17 cellular contexts compared by ENCODE assay signal in the genomic region with DNA sequence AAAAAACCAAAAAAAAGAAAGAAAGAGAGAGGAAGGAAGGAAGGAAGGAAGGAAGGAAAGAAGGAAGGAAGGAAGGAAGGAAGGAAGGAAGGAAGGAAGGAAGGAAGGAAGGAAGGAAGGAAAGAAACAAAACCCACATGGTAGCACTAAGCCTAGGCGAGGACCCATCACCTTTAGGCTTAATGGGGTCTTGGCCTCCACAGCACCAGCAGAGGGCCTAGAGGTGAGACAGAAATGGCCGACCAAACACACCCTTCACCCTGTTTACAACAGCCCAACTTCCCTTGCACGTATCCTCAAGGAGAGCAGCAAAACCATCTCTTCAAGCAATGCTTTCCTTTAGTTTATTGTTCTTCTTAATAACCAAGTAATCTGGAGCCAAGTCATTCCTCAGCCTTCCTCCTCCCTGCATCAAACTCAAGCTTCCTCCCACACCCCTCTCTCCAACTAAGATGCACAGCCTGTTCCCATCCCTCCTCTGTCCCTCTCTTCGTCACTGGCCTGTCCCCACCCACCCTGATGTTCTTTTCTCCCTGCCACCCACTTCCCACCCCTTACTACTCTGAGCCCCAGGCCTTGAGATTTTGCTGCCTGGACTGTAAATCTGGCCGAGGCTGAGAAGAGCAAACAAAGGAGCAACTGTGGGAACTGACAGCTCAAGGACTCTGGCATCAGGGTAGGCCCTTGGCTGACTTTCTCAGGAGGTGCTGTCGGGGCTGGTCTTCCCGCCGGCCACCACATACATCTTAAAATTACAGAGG. TPM values are rescaled to one million over a fixed set of nuclear protein-coding genes. Genes with fewer than 3 reads are reported as not detected.
DNase-seq lines count a peak whose midpoint lies in the region; ATAC-seq and TF ChIP-seq lines count a peak whose summit lies in the region.
"Had no signal": no experiment of that assay in that cellular context is flagged by ENCODE, and none has a peak within 500 bp of the region (broad histone marks: within the 10 kb centered on the region; RNA-seq: fewer than 3 reads in every experiment).

No MANE protein-coding gene starts in this region.

- H3K79me2 ChIP-seq in OCI-LY1 (ENCODE audit: insufficient read depth, low read length) (no peaks in the 10 kb centered on the region), neural progenitor cell (ENCODE audit: low read depth) (no peaks in the 10 kb centered on the region)

- no peaks in the 10 kb centered on the region for H3K9me3 Mint-ChIP-seq in stimulated activated memory B cell treated with anti-CD40 and anti-IgM and Interleukin-4, amounts not matched to agents 10 μg/mL and 1 μg/mL and 100 μg/mL, for 72 hours
- no peaks in the 10 kb centered on the region for H3K9me3 Mint-ChIP-seq in neural progenitor cell
- no peaks in the 10 kb centered on the region for H3K9me3 Mint-ChIP-seq in osteocyte (ENCODE audit: unreplicated experiment)
- H3K9me3 Mint-ChIP-seq: activated T-helper 1 cell treated with anti-CD3 and anti-CD28 coated beads, Interleukin-12 subunit alpha, Interleukin-12 subunit beta, Interleukin-2, Interleukin-4 antibody, amounts not matched to agents 30 ng/mL and 10 ng/mL and 1 ng/mL, durations not matched to agents 14 hours and 24 hours and 36 hours; central memory CD8-positive, alpha-beta T cell; effector memory CD8-positive, alpha-beta T cell had no signal

- 0 out of 2 replicates have a peak, but pooled peaks have one; percentile 1 for TF ChIP-seq CTCF in GM12874 (IDR thresholded peaks at IDR 0.05; ENCODE audit: insufficient read depth, low read depth, low read length)
- peak; percentile 43; the same call in 1 of the 2 replicates for TF ChIP-seq CTCF in OCI-LY1 (IDR thresholded peaks at IDR 0.05; ENCODE audit: low read length)
- no peak for TF ChIP-seq CTCF in neural progenitor cell (IDR thresholded peaks at IDR 0.05)
- no peak for TF ChIP-seq CTCF in osteocyte (IDR thresholded peaks at IDR 0.05)

- H3K4me3 ChIP-seq in OCI-LY1 (ENCODE audit: low read depth, low read length, poor library complexity, severe bottlenecking) (no peak overlapping the region), neural progenitor cell (no peak overlapping the region)

- H2AFZ ChIP-seq in OCI-LY1 (ENCODE audit: low read length) = no peak overlapping the region
- no peak overlapping the region for H2AFZ ChIP-seq in neural progenitor cell (replicated peaks)

- H3K36me3 Mint-ChIP-seq in stimulated activated memory B cell treated with anti-CD40 and anti-IgM and Interleukin-4, amounts not matched to agents 10 μg/mL and 1 μg/mL and 100 μg/mL, for 72 hours = peaks cover 61% of the 10 kb centered on the region
- no peaks in the 10 kb centered on the region for H3K36me3 Mint-ChIP-seq in neural progenitor cell
- no peaks in the 10 kb centered on the region for H3K36me3 Mint-ChIP-seq in osteocyte (ENCODE audit: unreplicated experiment)

- H3K9ac ChIP-seq in OCI-LY1 (ENCODE audit: low read length) (no peak overlapping the region), neural progenitor cell (no peak overlapping the region)

- no peaks in the 10 kb centered on the region for H4K20me1 ChIP-seq in OCI-LY1 (ENCODE audit: insufficient read depth, low read length)
- no peaks in the 10 kb centered on the region for H4K20me1 ChIP-seq in neural progenitor cell (ENCODE audit: low read depth)

- no peaks in the 10 kb centered on the region for H3K9me2 ChIP-seq in OCI-LY1 (ENCODE audit: low read depth, low read length)

- DNase-seq in islet precursor cell (peak; percentile 26), neural progenitor cell (ENCODE audit: low spot score) (no peak), osteocyte (ENCODE audit: extremely low spot score, unreplicated experiment) (no peak)
- DNase-seq: activated CD8-positive, alpha-beta T cell treated with anti-CD3 and anti-CD28 coated beads, Interleukin-2, amount 10 ng/mL, durations not matched to agents 7 days and 5 days; AML-193; effector memory CD8-positive, alpha-beta T cell; GF-D8; kidney glomerular epithelial cell; NCI-H526 treated with DMSO at 0.1 percent for 48 hours had no signal

- H3F3A ChIP-seq in OCI-LY1 (ENCODE audit: insufficient read depth, low read length) (peaks cover 24% of the 10 kb centered on the region), neural progenitor cell (ENCODE audit: low read depth) (no peaks in the 10 kb centered on the region)

- no peak overlapping the region for H3K4me2 ChIP-seq in OCI-LY1 (ENCODE audit: low read length)
- no peak overlapping the region for H3K4me2 ChIP-seq in neural progenitor cell

- peaks cover 64% of the 10 kb centered on the region for H3K4me1 Mint-ChIP-seq in stimulated activated memory B cell treated with anti-CD40 and anti-IgM and Interleukin-4, amounts not matched to agents 10 μg/mL and 1 μg/mL and 100 μg/mL, for 72 hours
- H3K4me1 Mint-ChIP-seq in neural progenitor cell (peaks cover 9% of the 10 kb centered on the region), osteocyte (ENCODE audit: unreplicated experiment) (no peaks in the 10 kb centered on the region)
- H3K4me1 Mint-ChIP-seq: central memory CD8-positive, alpha-beta T cell had no signal

- no peaks in the 10 kb centered on the region for H3K9me3 ChIP-seq in OCI-LY1 (ENCODE audit: low read length)
- no peaks in the 10 kb centered on the region for H3K9me3 ChIP-seq in neural progenitor cell (ENCODE audit: low read depth)

- ATAC-seq in stimulated activated memory B cell treated with anti-CD40 and anti-IgM and Interleukin-4, amounts not matched to agents 10 μg/mL and 1 μg/mL and 100 μg/mL, for 72 hours = peak; percentile 49
- no peak for ATAC-seq in HG03457 (IDR thresholded peaks at IDR 0.05; ENCODE audit: unreplicated experiment)
- ATAC-seq: activated CD8-positive, alpha-beta T cell treated with anti-CD3 and anti-CD28 coated beads, Interleukin-2, amount 10 ng/mL, durations not matched to agents 7 days and 5 days; effector memory CD8-positive, alpha-beta T cell; Panc1; SK-N-SH treated with all-trans-retinoic acid at 6 μM for 48 hours had no signal

- H3K27me3 ChIP-seq in OCI-LY1 (ENCODE audit: insufficient read depth, low read length) (no peaks in the 10 kb centered on the region), neural progenitor cell (no peaks in the 10 kb centered on the region)

- H3K27ac ChIP-seq in OCI-LY1 (ENCODE audit: low read depth, low read length, poor library complexity, severe bottlenecking) (peak overlapping the region; percentile 0), neural progenitor cell (no peak overlapping the region)

- H3K27ac Mint-ChIP-seq in stimulated activated memory B cell treated with anti-CD40 and anti-IgM and Interleukin-4, amounts not matched to agents 10 μg/mL and 1 μg/mL and 100 μg/mL, for 72 hours = peak overlapping the region; percentile 81
- H3K27ac Mint-ChIP-seq in neural progenitor cell (no peak overlapping the region), osteocyte (ENCODE audit: unreplicated experiment) (no peak overlapping the region)
- H3K27ac Mint-ChIP-seq: activated CD8-positive, alpha-beta T cell treated with anti-CD3 and anti-CD28 coated beads, Interleukin-2, amount 10 ng/mL, durations not matched to agents 7 days and 5 days; activated T-helper 1 cell treated with anti-CD3 and anti-CD28 coated beads, Interleukin-12 subunit alpha, Interleukin-12 subunit beta, Interleukin-2, Interleukin-4 antibody, amounts not matched to agents 30 ng/mL and 10 ng/mL and 1 ng/mL, durations not matched to agents 14 hours and 24 hours and 36 hours; effector memory CD8-positive, alpha-beta T cell had no signal

- H3K27me3 Mint-ChIP-seq in stimulated activated memory B cell treated with anti-CD40 and anti-IgM and Interleukin-4, amounts not matched to agents 10 μg/mL and 1 μg/mL and 100 μg/mL, for 72 hours = no peaks in the 10 kb centered on the region
- H3K27me3 Mint-ChIP-seq in neural progenitor cell (ENCODE audit: insufficient read depth, low read depth) (peaks cover 3% of the 10 kb centered on the region), osteocyte (ENCODE audit: unreplicated experiment) (peaks cover 22% of the 10 kb centered on the region)
- H3K27me3 Mint-ChIP-seq: central memory CD8-positive, alpha-beta T cell had no signal

- no peak overlapping the region for H3K4me3 Mint-ChIP-seq in stimulated activated memory B cell treated with anti-CD40 and anti-IgM and Interleukin-4, amounts not matched to agents 10 μg/mL and 1 μg/mL and 100 μg/mL, for 72 hours
- H3K4me3 Mint-ChIP-seq in neural progenitor cell (no peak overlapping the region), osteocyte (ENCODE audit: unreplicated experiment) (no peak overlapping the region)
- H3K4me3 Mint-ChIP-seq: activated CD8-positive, alpha-beta T cell treated with anti-CD3 and anti-CD28 coated beads, Interleukin-2, amount 10 ng/mL, durations not matched to agents 7 days and 5 days; activated T-helper 1 cell treated with anti-CD3 and anti-CD28 coated beads, Interleukin-12 subunit alpha, Interleukin-12 subunit beta, Interleukin-2, Interleukin-4 antibody, amounts not matched to agents 30 ng/mL and 10 ng/mL and 1 ng/mL, durations not matched to agents 14 hours and 24 hours and 36 hours; central memory CD8-positive, alpha-beta T cell; effector memory CD8-positive, alpha-beta T cell had no signal

- H3K36me3 ChIP-seq in OCI-LY1 (ENCODE audit: insufficient read depth, low read length) (peaks cover 87% of the 10 kb centered on the region), neural progenitor cell (no peaks in the 10 kb centered on the region)

- H3K4me1 ChIP-seq in OCI-LY1 (ENCODE audit: insufficient read depth, low read length, severe bottlenecking) (peaks cover 41% of the 10 kb centered on the region), neural progenitor cell (no peaks in the 10 kb centered on the region)

RNA-seq across cellular contexts. Expression of a gene that starts 26.0 kb away (rescaled TPM):
- total RNA-seq in neural progenitor cell (ENCODE audit: low replicate concordance) = not detected in 2 replicates
- not detected in 2 replicates for total RNA-seq in osteocyte

RNA-seq across cellular contexts. Expression of a gene that starts 54.8 kb away (rescaled TPM):
- total RNA-seq in neural progenitor cell (ENCODE audit: low replicate concordance) (0.59 and 2.1 TPM in 2 replicates), osteocyte (not detected in 2 replicates)
- total RNA-seq: activated CD8-positive, alpha-beta T cell treated with anti-CD3 and anti-CD28 coated beads, Interleukin-2, amount 10 ng/mL, durations not matched to agents 7 days and 5 days had no signal

Comparison
In these comparisons a context has a peak if more than half of its experiments do, and no peak if none do; other contexts are left out.
1. CTCF ChIP-seq: peak in GM12874 (single experiment) and OCI-LY1 (single experiment); none in neural progenitor cell (single experiment) and osteocyte (single experiment).